ENCODE assay signal across 22 cellular contexts in genomic region chr1:198291036-198291435, GRCh38.
DNase-seq lines count a peak whose midpoint lies in the region; ATAC-seq and TF ChIP-seq lines count a peak whose summit lies in the region.
"Had no signal": no experiment of that assay in that cellular context is flagged by ENCODE, and none has a peak within 500 bp of the region (broad histone marks: within the 10 kb centered on the region; RNA-seq: fewer than 3 reads in every experiment).

No MANE protein-coding gene starts in this region.

- no peaks in the 10 kb centered on the region for H3K9me3 Mint-ChIP-seq in activated T-cell treated with anti-CD3 and anti-CD28 coated beads, Interleukin-2, amount 50 U/mL, for 24 hours
- no peaks in the 10 kb centered on the region for H3K9me3 Mint-ChIP-seq in progenitor cell of endocrine pancreas (ENCODE audit: low read depth)
- no peaks in the 10 kb centered on the region for H3K9me3 Mint-ChIP-seq in activated CD8-positive, alpha-beta T cell treated with anti-CD3 and anti-CD28 coated beads for 36 hours
- H3K9me3 Mint-ChIP-seq: activated naive CD4-positive, alpha-beta T cell treated with anti-CD3 and anti-CD28 coated beads, Interleukin-2, amount 50 U/mL, for 72 hours; activated T-helper 17 cell treated with anti-CD3 and anti-CD28 coated beads, Interleukin-2, amount 50 U/mL, for 72 hours; CD8-positive, alpha-beta T cell; central memory CD8-positive, alpha-beta T cell; T-helper 2 cell treated with Interferon-gamma antibody and Interleukin-4, amounts not matched to agents 5 μg/mL and 100 μg/mL, for 36 hours; type B pancreatic cell had no signal

- H3K27me3 Mint-ChIP-seq in activated T-cell treated with anti-CD3 and anti-CD28 coated beads, Interleukin-2, amount 50 U/mL, for 24 hours: no peaks in the 10 kb centered on the region
- no peaks in the 10 kb centered on the region for H3K27me3 Mint-ChIP-seq in progenitor cell of endocrine pancreas
- no peaks in the 10 kb centered on the region for H3K27me3 Mint-ChIP-seq in activated CD8-positive, alpha-beta T cell treated with anti-CD3 and anti-CD28 coated beads for 36 hours
- H3K27me3 Mint-ChIP-seq: activated T-helper 17 cell treated with anti-CD3 and anti-CD28 coated beads, Interleukin-2, amount 50 U/mL, for 72 hours; central memory CD8-positive, alpha-beta T cell; type B pancreatic cell had no signal

- H3K4me1 Mint-ChIP-seq in activated T-cell treated with anti-CD3 and anti-CD28 coated beads, Interleukin-2, amount 50 U/mL, for 24 hours (ENCODE audit: low read depth): peaks cover 20% of the 10 kb centered on the region
- peaks cover 24% of the 10 kb centered on the region for H3K4me1 Mint-ChIP-seq in progenitor cell of endocrine pancreas (ENCODE audit: low read depth)
- H3K4me1 Mint-ChIP-seq in activated CD8-positive, alpha-beta T cell treated with anti-CD3 and anti-CD28 coated beads for 36 hours (ENCODE audit: low read depth): peaks cover 15% of the 10 kb centered on the region
- H3K4me1 Mint-ChIP-seq: activated T-helper 17 cell treated with anti-CD3 and anti-CD28 coated beads, Interleukin-2, amount 50 U/mL, for 72 hours had no signal

- peak overlapping the region; percentile 1 for H3K27ac Mint-ChIP-seq in activated T-cell treated with anti-CD3 and anti-CD28 coated beads, Interleukin-2, amount 50 U/mL, for 24 hours
- peak overlapping the region; percentile 26 for H3K27ac Mint-ChIP-seq in progenitor cell of endocrine pancreas
- no peak overlapping the region for H3K27ac Mint-ChIP-seq in activated CD8-positive, alpha-beta T cell treated with anti-CD3 and anti-CD28 coated beads for 36 hours
- H3K27ac Mint-ChIP-seq: activated naive CD4-positive, alpha-beta T cell treated with anti-CD3 and anti-CD28 coated beads, Interleukin-2, amount 50 U/mL, for 72 hours; activated T-helper 17 cell treated with anti-CD3 and anti-CD28 coated beads, Interleukin-2, amount 50 U/mL, for 72 hours; T-helper 2 cell treated with Interferon-gamma antibody and Interleukin-4, amounts not matched to agents 5 μg/mL and 100 μg/mL, for 36 hours; type B pancreatic cell had no signal

- H3K36me3 Mint-ChIP-seq in activated T-cell treated with anti-CD3 and anti-CD28 coated beads, Interleukin-2, amount 50 U/mL, for 24 hours (ENCODE audit: low read depth): peaks cover 58% of the 10 kb centered on the region
- peaks cover 3% of the 10 kb centered on the region for H3K36me3 Mint-ChIP-seq in progenitor cell of endocrine pancreas (ENCODE audit: insufficient read depth)
- peaks cover 12% of the 10 kb centered on the region for H3K36me3 Mint-ChIP-seq in activated CD8-positive, alpha-beta T cell treated with anti-CD3 and anti-CD28 coated beads for 36 hours (ENCODE audit: low read depth)
- H3K36me3 Mint-ChIP-seq: activated naive CD4-positive, alpha-beta T cell treated with anti-CD3 and anti-CD28 coated beads, Interleukin-2, amount 50 U/mL, for 72 hours had no signal

- TF ChIP-seq CTCF in progenitor cell of endocrine pancreas (IDR thresholded peaks at IDR 0.05; ENCODE audit: unreplicated experiment): no peak
- TF ChIP-seq CTCF in activated CD8-positive, alpha-beta T cell treated with anti-CD3 and anti-CD28 coated beads for 36 hours (IDR thresholded peaks at IDR 0.05): no peak

- H3K4me3 Mint-ChIP-seq in activated T-cell treated with anti-CD3 and anti-CD28 coated beads, Interleukin-2, amount 50 U/mL, for 24 hours: no peak overlapping the region
- no peak overlapping the region for H3K4me3 Mint-ChIP-seq in progenitor cell of endocrine pancreas (ENCODE audit: low read depth)
- no peak overlapping the region for H3K4me3 Mint-ChIP-seq in activated CD8-positive, alpha-beta T cell treated with anti-CD3 and anti-CD28 coated beads for 36 hours
- H3K4me3 Mint-ChIP-seq: activated T-helper 17 cell treated with anti-CD3 and anti-CD28 coated beads, Interleukin-2, amount 50 U/mL, for 72 hours; CD8-positive, alpha-beta T cell; central memory CD8-positive, alpha-beta T cell; T-helper 2 cell treated with Interferon-gamma antibody and Interleukin-4, amounts not matched to agents 5 μg/mL and 100 μg/mL, for 36 hours; type B pancreatic cell had no signal

- no peak for DNase-seq in activated T-cell treated with anti-CD3 and anti-CD28 coated beads, Interleukin-2, amount 50 U/mL, for 24 hours
- DNase-seq in activated T-cell treated with anti-CD3 and anti-CD28 coated beads, Interleukin-2, amount 50 U/mL, for 48 hours: no peak
- DNase-seq in NCI-H69 (lab: John Stamatoyannopoulos, UW) (peak; percentile 71), iPS-NIHi11 (ENCODE audit: low spot score) (peak; percentile 46), progenitor cell of endocrine pancreas (ENCODE audit: low spot score, unreplicated experiment) (no peak), ecto neural progenitor cell (ENCODE audit: low spot score) (no peak)
- DNase-seq in activated CD8-positive, alpha-beta T cell treated with anti-CD3 and anti-CD28 coated beads for 36 hours: no peak
- DNase-seq: activated CD4-positive, alpha-beta T cell treated with anti-CD3 and anti-CD28 coated beads, Interleukin-2, amount 50 U/mL, for 1 hour; AML-193; CD8-positive, alpha-beta T cell; GF-D8; heart left ventricle; left cardiac atrium; midbrain; NCI-H2171; NCI-H526 had no signal

- POLR2A ChIA-PET in activated CD8-positive, alpha-beta T cell treated with anti-CD3 and anti-CD28 coated beads for 36 hours (lab: Charles Lee): interaction anchor here (0.8 kb wide), 1 partner anchor 37 kb away, joined by 3 read pairs; no protein-coding TSS in a partner anchor

- no peak for ATAC-seq in activated CD8-positive, alpha-beta T cell treated with anti-CD3 and anti-CD28 coated beads for 36 hours
- ATAC-seq in HG03442 (IDR thresholded peaks at IDR 0.05; ENCODE audit: unreplicated experiment): no peak
- ATAC-seq: activated naive CD4-positive, alpha-beta T cell treated with anti-CD3 and anti-CD28 coated beads, Interleukin-2, amount 50 U/mL, for 72 hours; activated T-helper 17 cell treated with anti-CD3 and anti-CD28 coated beads, Interleukin-2, amount 50 U/mL, for 72 hours; CD8-positive, alpha-beta T cell had no signal

- intact Hi-C loops in activated CD8-positive, alpha-beta T cell treated with anti-CD3 and anti-CD28 coated beads for 36 hours (cut with micrococcal nuclease): no loop called here

- CTCF ChIA-PET in activated CD8-positive, alpha-beta T cell treated with anti-CD3 and anti-CD28 coated beads for 36 hours (lab: Charles Lee): interaction anchor here (1.6 kb wide), 1 partner anchor 30 kb away, joined by 4 read pairs; no protein-coding TSS in a partner anchor

Comparison
In these comparisons a context has a peak if more than half of its experiments do, and no peak if none do; other contexts are left out.
1. DNase-seq: peak in NCI-H69 (single experiment) and iPS-NIHi11 (single experiment); none in activated T-cell treated with anti-CD3 and anti-CD28 coated beads, Interleukin-2, amount 50 U/mL, for 24 hours (single experiment), activated T-cell treated with anti-CD3 and anti-CD28 coated beads, Interleukin-2, amount 50 U/mL, for 48 hours (0 of 2), progenitor cell of endocrine pancreas (single experiment), activated CD8-positive, alpha-beta T cell treated with anti-CD3 and anti-CD28 coated beads for 36 hours (single experiment) and ecto neural progenitor cell (single experiment).